ENCODE assay signal across 21 cellular contexts in the genomic region with DNA sequence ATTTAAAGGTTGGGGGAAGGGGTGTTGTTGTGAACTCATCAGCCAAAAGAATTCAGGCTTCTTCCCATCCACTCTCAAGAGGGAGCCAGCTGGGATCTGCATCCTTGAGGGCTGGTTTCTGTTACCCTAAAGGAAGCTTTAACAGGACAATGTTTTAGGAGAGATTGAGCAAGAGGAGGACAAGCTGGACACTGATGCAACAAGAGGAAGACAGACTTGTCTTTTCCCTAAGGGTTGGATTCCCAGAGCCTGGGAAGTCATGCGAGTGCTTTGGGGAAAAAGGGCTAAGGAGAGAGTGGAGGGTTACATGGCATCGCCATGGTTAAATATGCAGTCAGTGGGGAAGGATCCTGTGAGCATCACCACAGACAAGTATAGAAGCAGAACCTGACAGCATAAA. TPM values are rescaled to one million over a fixed set of nuclear protein-coding genes. Genes with fewer than 3 reads are reported as not detected.
"Had no signal": no experiment of that assay in that cellular context is flagged by ENCODE, and none has a peak within 500 bp of the region (broad histone marks: within the 10 kb centered on the region; RNA-seq: fewer than 3 reads in every experiment).

No MANE protein-coding gene starts in this region.

- H3K36me3 ChIP-seq: heart left ventricle, neutrophil, right atrium auricular region, tibial artery, upper lobe of left lung, uterus had no signal

- ATAC-seq: mucosa of descending colon; naive thymus-derived CD8-positive, alpha-beta T cell had no signal

- H3K9me3 ChIP-seq: mucosa of descending colon, neutrophil, tibial artery, upper lobe of left lung, uterus had no signal

- H3K4me1 Mint-ChIP-seq: naive thymus-derived CD8-positive, alpha-beta T cell had no signal

- DNase-seq: dermis blood vessel endothelial cell; effector CD4-positive, alpha-beta T cell; endodermal cell; erythroblast; foreskin melanocyte; heart left ventricle; hippocampal formation; kidney glomerular epithelial cell; mucosa of descending colon; naive thymus-derived CD8-positive, alpha-beta T cell; posterior cingulate gyrus; stimulated activated CD4-positive, alpha-beta T cell treated with anti-CD3 and anti-CD28 coated beads, Interleukin-2, amount 100 ng/mL, for 48 hours; stimulated activated naive CD4-positive, alpha-beta T cell treated with Interleukin-2 at 50 U/mL for 16 hours; tibial artery; upper lobe of left lung; uterus had no signal

- H3K36me3 Mint-ChIP-seq: naive thymus-derived CD8-positive, alpha-beta T cell had no signal

- H3K4me1 ChIP-seq: tibial artery, upper lobe of left lung, uterus had no signal

- H3K27ac ChIP-seq: heart left ventricle, neutrophil, right atrium auricular region, tibial artery, upper lobe of left lung, uterus had no signal

- FAIRE-seq: colon, endothelial cell of umbilical vein had no signal

- H3K4me2 ChIP-seq: smooth muscle cell had no signal

- H3K4me3 ChIP-seq: heart left ventricle, mucosa of descending colon, right atrium auricular region, smooth muscle cell, tibial artery, upper lobe of left lung, uterus had no signal

- H3K27me3 ChIP-seq: heart left ventricle, neutrophil, right atrium auricular region, tibial artery, upper lobe of left lung, uterus had no signal

- H3K4me3 Mint-ChIP-seq: endodermal cell; naive thymus-derived CD8-positive, alpha-beta T cell had no signal

- H3K27ac Mint-ChIP-seq: endodermal cell; naive thymus-derived CD8-positive, alpha-beta T cell had no signal

RNA-seq across cellular contexts. Expression of gene PDE1C, which starts 47.6 kb away (rescaled TPM):
- total RNA-seq: naive thymus-derived CD8-positive, alpha-beta T cell had no signal
- polyA plus RNA-seq: naive thymus-derived CD8-positive, alpha-beta T cell had no signal
